19 cellular contexts compared by ENCODE assay signal in genomic region chr7:28980504-28981281, GRCh38. TPM values are rescaled to one million over a fixed set of nuclear protein-coding genes. Genes with fewer than 3 reads are reported as not detected.
DNase-seq lines count a peak whose midpoint lies in the region; ATAC-seq and TF ChIP-seq lines count a peak whose summit lies in the region.
"Had no signal": no experiment of that assay in that cellular context is flagged by ENCODE, and none has a peak within 500 bp of the region (broad histone marks: within the 10 kb centered on the region; RNA-seq: fewer than 3 reads in every experiment).

No MANE protein-coding gene starts in this region.

- H3K27ac Mint-ChIP-seq in mesothelial cell of epicardium, result peak overlapping the region; percentile 45
- H3K27ac Mint-ChIP-seq: H9; stimulated activated effector memory CD8-positive, alpha-beta T cell treated with anti-CD3 and anti-CD28 coated beads, Interleukin-12 subunit alpha, Interleukin-12 subunit beta, amount 100 ng/mL, for 72 hours; T-cell had no signal

- H3K9me3 Mint-ChIP-seq in mesothelial cell of epicardium, result no peaks in the 10 kb centered on the region
- H3K9me3 Mint-ChIP-seq: H9; stimulated activated effector memory CD8-positive, alpha-beta T cell treated with anti-CD3 and anti-CD28 coated beads, Interleukin-12 subunit alpha, Interleukin-12 subunit beta, amount 100 ng/mL, for 72 hours; T-cell had no signal

- H3K4me3 Mint-ChIP-seq in mesothelial cell of epicardium, result no peak overlapping the region
- H3K4me3 Mint-ChIP-seq: H9; stimulated activated effector memory CD8-positive, alpha-beta T cell treated with anti-CD3 and anti-CD28 coated beads, Interleukin-12 subunit alpha, Interleukin-12 subunit beta, amount 100 ng/mL, for 72 hours; T-cell had no signal

- H3K36me3 ChIP-seq in SK-N-MC (ENCODE audit: insufficient read depth, low read length), result no peaks in the 10 kb centered on the region
- no peaks in the 10 kb centered on the region for H3K36me3 ChIP-seq in WERI-Rb-1
- H3K36me3 ChIP-seq: Peyer's patch, upper lobe of left lung had no signal

- peak overlapping the region; percentile 32; the same call in 1 of the 2 replicates for H3K4me3 ChIP-seq in SK-N-MC
- H3K4me3 ChIP-seq in WERI-Rb-1 (ENCODE audit: low read depth, low read length), result no peak overlapping the region
- H3K4me3 ChIP-seq: Peyer's patch, upper lobe of left lung had no signal

- H3K36me3 Mint-ChIP-seq in mesothelial cell of epicardium, result no peaks in the 10 kb centered on the region
- H3K36me3 Mint-ChIP-seq: stimulated activated effector memory CD8-positive, alpha-beta T cell treated with anti-CD3 and anti-CD28 coated beads, Interleukin-12 subunit alpha, Interleukin-12 subunit beta, amount 100 ng/mL, for 72 hours; T-cell had no signal

- H3K27me3 ChIP-seq in foreskin keratinocyte (peaks cover 6% of the 10 kb centered on the region), WERI-Rb-1 (ENCODE audit: insufficient read depth, low read depth, severe bottlenecking) (peaks cover 48% of the 10 kb centered on the region)
- H3K27me3 ChIP-seq: Peyer's patch, upper lobe of left lung had no signal

- no peak overlapping the region for H3K9ac ChIP-seq in SK-N-MC (ENCODE audit: insufficient read length)

- peaks cover 11% of the 10 kb centered on the region for H3K4me1 ChIP-seq in foreskin keratinocyte

- no peaks in the 10 kb centered on the region for H3K27me3 Mint-ChIP-seq in mesothelial cell of epicardium (ENCODE audit: low read depth)

- H3K9me3 ChIP-seq in SK-N-MC (ENCODE audit: low read depth, low read length), result no peaks in the 10 kb centered on the region
- no peaks in the 10 kb centered on the region for H3K9me3 ChIP-seq in WERI-Rb-1 (ENCODE audit: severe bottlenecking)
- H3K9me3 ChIP-seq: Peyer's patch, upper lobe of left lung had no signal

- DNase-seq in Daoy (ENCODE audit: low read depth), result peak; percentile 19
- no peak for DNase-seq in SK-N-MC (ENCODE audit: low read depth, low spot score)
- DNase-seq in foreskin keratinocyte, result peak in 1 of 2 donors; percentile 35
- DNase-seq in mesothelial cell of epicardium (ENCODE audit: low spot score in 2 of 2, unreplicated experiment in 2 of 2), result no peak
- DNase-seq in NCI-H226, result no peak
- no peak for DNase-seq in HK-2 (ENCODE audit: unreplicated experiment)
- no peak for DNase-seq in WERI-Rb-1
- DNase-seq: activated naive CD4-positive, alpha-beta T cell; H9; MV-4-11; NCI-H2029 treated with DMSO at 0.1 percent for 48 hours; NCI-H69; Peyer's patch; T-cell had no signal

- H3K27ac ChIP-seq in SK-N-MC (peak overlapping the region; percentile 11; the same call in 1 of the 2 replicates), foreskin keratinocyte (no peak overlapping the region), WERI-Rb-1 (no peak overlapping the region)
- H3K27ac ChIP-seq: Peyer's patch, upper lobe of left lung had no signal

- peak; percentile 57 for ATAC-seq in foreskin keratinocyte
- no peak for ATAC-seq in GM21825 (IDR thresholded peaks at IDR 0.05; ENCODE audit: unreplicated experiment)
- ATAC-seq: activated CD4-positive, CD25-positive, alpha-beta regulatory T cell treated with anti-CD3 and anti-CD28 coated beads, Interleukin-2, amount 50 U/mL, for 24 hours; stimulated activated effector memory CD8-positive, alpha-beta T cell treated with anti-CD3 and anti-CD28 coated beads, Interleukin-12 subunit alpha, Interleukin-12 subunit beta, amount 100 ng/mL, for 72 hours; T-cell had no signal

- TF ChIP-seq CTCF in foreskin keratinocyte (conservative IDR thresholded peaks at IDR 0.05) (no peak), mesothelial cell of epicardium (IDR thresholded peaks at IDR 0.05; ENCODE audit: unreplicated experiment) (no peak), WERI-Rb-1 (IDR thresholded peaks at IDR 0.05; ENCODE audit: low read depth, low read length) (no peak)

- peaks cover 37% of the 10 kb centered on the region for H3K4me1 Mint-ChIP-seq in mesothelial cell of epicardium
- H3K4me1 Mint-ChIP-seq: stimulated activated effector memory CD8-positive, alpha-beta T cell treated with anti-CD3 and anti-CD28 coated beads, Interleukin-12 subunit alpha, Interleukin-12 subunit beta, amount 100 ng/mL, for 72 hours; T-cell had no signal

RNA-seq across cellular contexts. Expression of gene TRIL, which starts 22.6 kb away (rescaled TPM):
- 0.11 and 0.15 TPM in 2 replicates for total RNA-seq in Daoy (2014; rRNA removed; shearing (Covaris generic))
- not detected in 2 replicates for total RNA-seq in foreskin keratinocyte
- polyA plus RNA-seq in foreskin keratinocyte, result 0.01 TPM in 1 of 2 replicates, not detected in the other
- 11.9 to 14.2 TPM (median 13.4 TPM) in 3 replicates for total RNA-seq in mesothelial cell of epicardium
- total RNA-seq: mononuclear cell, T-cell had no signal

Comparison
In these comparisons a context has a peak if more than half of its experiments do, and no peak if none do; other contexts are left out.
1. RNA of gene TRIL, which starts 22.6 kb away (total RNA-seq): 11.9 to 14.2 TPM in mesothelial cell of epicardium; 0.11 to 0.15 TPM in Daoy and not detected in foreskin keratinocyte; every median in the first group is over 10 times any median in the second.